In genomic region chr1:244021427-244021826, GRCh38 we compare ENCODE assay signal across 1 cellular context.
TF ChIP-seq lines count a peak whose summit lies in the region.

No MANE protein-coding gene starts in this region.

TF ChIP-seq in GM23338, 12 proteins besides CTCF, POLR2A, EP300 and RAD21 (continued from another document):
- no peak for TF ChIP-seq NANOG (IDR thresholded peaks at IDR 0.05; ENCODE audit: borderline replicate concordance)
- no peak for TF ChIP-seq STAT1 (IDR thresholded peaks at IDR 0.05; ENCODE audit: unreplicated experiment)
- no peak for TF ChIP-seq EZH2 (IDR thresholded peaks at IDR 0.05; ENCODE audit: low read depth, unreplicated experiment)
- TF ChIP-seq REST (IDR thresholded peaks at IDR 0.05; ENCODE audit: unreplicated experiment), result no peak
- no peak for TF ChIP-seq ZNF114 (CRISPR knock-in tag; IDR thresholded peaks at IDR 0.05)
- no peak for TF ChIP-seq ZNF331 (CRISPR knock-in tag; IDR thresholded peaks at IDR 0.05; ENCODE audit: low read depth)
- TF ChIP-seq CREB1 (CRISPR knock-in tag; IDR thresholded peaks at IDR 0.05; ENCODE audit: low read depth), result no peak
- no peak for TF ChIP-seq ZNF462 (CRISPR knock-in tag; IDR thresholded peaks at IDR 0.05)
